Comparison of ENCODE assay signal across 1 cellular context in the genomic region with DNA sequence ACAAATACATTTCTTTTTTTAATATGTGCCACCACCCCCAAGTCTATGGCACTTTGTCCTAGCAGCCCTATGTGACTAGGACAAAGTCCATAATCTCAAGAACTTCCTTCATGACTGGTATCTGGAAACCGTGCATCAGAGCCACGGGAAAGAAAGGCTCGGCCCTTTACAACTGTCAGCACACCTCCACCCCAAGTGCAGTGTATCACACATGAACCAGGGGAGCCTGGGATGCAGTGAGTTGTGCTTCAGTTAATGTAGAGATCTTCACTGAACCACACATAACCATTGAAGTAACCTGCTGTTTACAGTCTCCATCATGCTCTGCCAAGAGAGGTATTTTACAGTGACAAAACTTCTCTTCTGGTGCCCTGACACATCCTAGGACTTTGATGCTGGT. TPM values are rescaled to one million over a fixed set of nuclear protein-coding genes. Genes with fewer than 3 reads are reported as not detected.
"Had no signal": no experiment of that assay in that cellular context is flagged by ENCODE, and none has a peak within 500 bp of the region (broad histone marks: within the 10 kb centered on the region; RNA-seq: fewer than 3 reads in every experiment).

No MANE protein-coding gene starts in this region.

RNA-seq across cellular contexts. Expression of gene NUTM2B, which starts 11.9 kb away (rescaled TPM):
- total RNA-seq: astrocyte had no signal
